Comparison of ENCODE assay signal across 17 cellular contexts in the genomic region with DNA sequence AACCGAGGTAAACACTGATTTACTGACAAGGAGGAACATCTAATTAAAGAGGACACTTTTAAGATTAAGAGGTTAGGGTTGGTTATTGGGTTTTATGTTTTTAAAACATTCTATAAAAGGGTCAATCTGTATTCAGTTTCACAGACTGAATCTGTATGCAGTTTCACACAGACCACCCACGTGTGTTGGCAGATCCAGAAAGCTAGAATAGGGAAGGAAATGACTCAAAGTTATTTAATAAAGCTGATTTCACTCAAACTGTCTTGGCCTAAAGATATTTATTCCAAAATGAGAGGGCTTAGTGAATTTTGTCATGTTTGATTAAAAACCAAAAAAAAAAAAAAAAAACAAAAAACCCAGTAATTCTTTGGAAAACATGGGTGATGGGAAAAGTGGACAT.
DNase-seq lines count a peak whose midpoint lies in the region; ATAC-seq and TF ChIP-seq lines count a peak whose summit lies in the region.
"Had no signal": no experiment of that assay in that cellular context is flagged by ENCODE, and none has a peak within 500 bp of the region (broad histone marks: within the 10 kb centered on the region; RNA-seq: fewer than 3 reads in every experiment).

No MANE protein-coding gene starts in this region.

- no peaks in the 10 kb centered on the region for H3K9me3 ChIP-seq in heart right ventricle
- H3K9me3 ChIP-seq in MG63, result no peaks in the 10 kb centered on the region

- DNase-seq in heart right ventricle, result peak in 1 of 2 donors; percentile 13
- DNase-seq in cardiac septum (ENCODE audit: low spot score), result no peak
- peak; percentile 26 for DNase-seq in MG63
- no peak for DNase-seq in substantia nigra (lab: John Stamatoyannopoulos, UW)
- DNase-seq in activated CD8-positive, alpha-beta memory T cell treated with anti-CD3 and anti-CD28 coated beads, Interleukin-2, amount 50 U/mL, for 4 hours, result no peak
- DNase-seq in NCI-H146 (lab: John Stamatoyannopoulos, UW), result no peak
- no peak for DNase-seq in SW 1271 (lab: John Stamatoyannopoulos, UW)
- DNase-seq: ACHN; CD8-positive, alpha-beta T cell; COR-L47; DMS53; GF-D8; HCEC 1CT; HFFc6; IMR-90 had no signal

- ATAC-seq in heart right ventricle, result peak in 5 of 8 donors; percentile 18 to 81 (median 49)
- ATAC-seq: CD8-positive, alpha-beta T cell had no signal

- H3K4me1 ChIP-seq in heart right ventricle, result peaks cover 0 to 5% (median 0%) of the 10 kb centered on the region in 9 donors

- H3K36me3 ChIP-seq in heart right ventricle (no peaks in the 10 kb centered on the region), MG63 (no peaks in the 10 kb centered on the region)

- H3K4me3 ChIP-seq in heart right ventricle (no peak overlapping the region), MG63 (no peak overlapping the region)

- H3K27me3 ChIP-seq in heart right ventricle (no peaks in the 10 kb centered on the region), MG63 (no peaks in the 10 kb centered on the region; the same call in none of the 2 replicates)

- no peak for TF ChIP-seq CTCF in heart right ventricle (IDR thresholded peaks at IDR 0.05)

- H3K27ac ChIP-seq in heart right ventricle (no peak overlapping the region), angular gyrus (ENCODE audit: low read depth, low read length) (peak overlapping the region; percentile 27), substantia nigra (ENCODE audit: low read depth, low read length, poor library complexity, severe bottlenecking) (peak overlapping the region; percentile 0)
- H3K27ac ChIP-seq: C4-2B had no signal

- intact Hi-C loops in heart right ventricle (cut with DNase I) (loop anchor here in 2 of 10 donors (10.0 kb wide), 2 partner anchors 46 to 64 kb away; no protein-coding TSS in a partner anchor), cardiac septum (cut with DNase I) (loop anchor here (10.0 kb wide), 1 partner anchor 154 kb away; no protein-coding TSS in a partner anchor)

- WGBS in heart right ventricle, 2 donors, result 47 to 51% methylated on average over 2 of the region's 2 CpGs

Comparison
In these comparisons a context has a peak if more than half of its experiments do, and no peak if none do; other contexts are left out.
1. H3K27ac ChIP-seq: peak in angular gyrus (single experiment) and substantia nigra (single experiment); none in heart right ventricle (0 of 10).